18 cellular contexts compared by ENCODE assay signal in genomic region chr17:9900744-9901143, GRCh38. TPM values are rescaled to one million over a fixed set of nuclear protein-coding genes. Genes with fewer than 3 reads are reported as not detected.
DNase-seq lines count a peak whose midpoint lies in the region; ATAC-seq, FAIRE-seq and TF ChIP-seq lines count a peak whose summit lies in the region.
"Had no signal": no experiment of that assay in that cellular context is flagged by ENCODE, and none has a peak within 500 bp of the region (broad histone marks: within the 10 kb centered on the region; RNA-seq: fewer than 3 reads in every experiment).

No MANE protein-coding gene starts in this region.

- H3K36me3 ChIP-seq in astrocyte (ENCODE audit: insufficient read depth, low read length) (no peaks in the 10 kb centered on the region), mesenchymal stem cell (ENCODE audit: control insufficient read depth in 1 of 2, insufficient read depth in 2 of 2, low read depth in 1 of 2, low read length in 2 of 2) (no peaks in the 10 kb centered on the region)
- H3K36me3 ChIP-seq: adrenal gland had no signal

- no peak overlapping the region for H2BK5ac ChIP-seq in mesenchymal stem cell (ENCODE audit: low read depth, low read length, poor library complexity, severe bottlenecking)

- H3K27me3 Mint-ChIP-seq in astrocyte (ENCODE audit: low read depth, unreplicated experiment) = peaks cover 20% of the 10 kb centered on the region

- no peak overlapping the region for H4K91ac ChIP-seq in mesenchymal stem cell (ENCODE audit: low read length)

- H3K9ac ChIP-seq in astrocyte (ENCODE audit: low read length) (peak overlapping the region; percentile 46), mesenchymal stem cell (ENCODE audit: low read length) (peak overlapping the region; percentile 86)

- DNase-seq in H54 (ENCODE audit: insufficient read length, low spot score) (peak; percentile 64), astrocyte (ENCODE audit: low read depth) (peak; percentile 79), mesenchymal stem cell (peak; percentile 83), urothelium cell line (ENCODE audit: low spot score) (peak; percentile 39), NCI-H1436 (lab: John Stamatoyannopoulos, UW) (no peak), NCI-H2081 (lab: John Stamatoyannopoulos, UW) (no peak)
- DNase-seq: activated CD8-positive, alpha-beta memory T cell treated with anti-CD3 and anti-CD28 coated beads, Interleukin-2, amount 50 U/mL, for 48 hours; adrenal gland; COR-L47; effector memory CD4-positive, alpha-beta T cell; NCI-H1092; NCI-H446; stimulated activated CD4-positive, alpha-beta T cell treated with anti-CD3 and anti-CD28 coated beads, Interleukin-4, amount 100 ng/mL, for 4 hours had no signal

- 12% methylated on average over 8 of the region's 8 CpGs for WGBS in mesenchymal stem cell

- H2AFZ ChIP-seq in astrocyte (ENCODE audit: low read depth, low read length) (peak overlapping the region; percentile 40), mesenchymal stem cell (ENCODE audit: low read depth, low read length) (no peak overlapping the region)

- no peak overlapping the region for H3K14ac ChIP-seq in mesenchymal stem cell (ENCODE audit: low read length in 2 of 2)

- H3K4me1 ChIP-seq in astrocyte (ENCODE audit: insufficient read depth, low read length) = peaks cover 14% of the 10 kb centered on the region
- peaks cover 10% of the 10 kb centered on the region for H3K4me1 ChIP-seq in mesenchymal stem cell (ENCODE audit: control insufficient read depth, insufficient read depth, low read depth, low read length)

- no peak for FAIRE-seq in H54 (lab: Jason Lieb, UNC)
- FAIRE-seq in astrocyte (lab: Jason Lieb, UNC) = peak; percentile 54
- no peak for FAIRE-seq in urothelium cell line (lab: Jason Lieb, UNC)
- FAIRE-seq: TTC549 had no signal

- no peaks in the 10 kb centered on the region for H3K36me3 Mint-ChIP-seq in astrocyte (ENCODE audit: low read depth, unreplicated experiment)

- H4K8ac ChIP-seq in mesenchymal stem cell (ENCODE audit: low read length) = no peak overlapping the region

- peak overlapping the region; percentile 28 for H3K27ac ChIP-seq in astrocyte (ENCODE audit: low read depth, low read length)
- H3K27ac ChIP-seq in mesenchymal stem cell (ENCODE audit: low read length, poor library complexity, severe bottlenecking) = peak overlapping the region; percentile 32

- peak overlapping the region; percentile 37 for H3K27ac Mint-ChIP-seq in astrocyte (ENCODE audit: unreplicated experiment)
- H3K27ac Mint-ChIP-seq: progenitor cell of endocrine pancreas; stimulated activated naive CD8-positive, alpha-beta T cell treated with anti-CD3 and anti-CD28 coated beads, Interleukin-15, Interleukin-2, amounts not matched to agents 100 ng/mL and 50 ng/mL, for 24 hours had no signal

- peaks cover 14% of the 10 kb centered on the region for H3K4me1 Mint-ChIP-seq in astrocyte (ENCODE audit: low read depth, unreplicated experiment)

- H3K79me1 ChIP-seq in mesenchymal stem cell (replicated peaks; ENCODE audit: low read length, poor library complexity, severe bottlenecking) = no peaks in the 10 kb centered on the region

- no peaks in the 10 kb centered on the region for H4K20me1 ChIP-seq in astrocyte (ENCODE audit: insufficient read depth, low read length)

- no peak overlapping the region for H3K4me3 Mint-ChIP-seq in astrocyte (ENCODE audit: unreplicated experiment)
- H3K4me3 Mint-ChIP-seq: stimulated activated naive CD8-positive, alpha-beta T cell treated with anti-CD3 and anti-CD28 coated beads, Interleukin-15, Interleukin-2, amounts not matched to agents 100 ng/mL and 50 ng/mL, for 24 hours had no signal

- H3K23ac ChIP-seq in mesenchymal stem cell (ENCODE audit: low read length in 2 of 2) = no peak overlapping the region

- no peaks in the 10 kb centered on the region for H3K27me3 ChIP-seq in astrocyte (ENCODE audit: insufficient read depth, low read length)
- peaks cover 0 to 7% of the 10 kb centered on the region in 2 experiments for H3K27me3 ChIP-seq in mesenchymal stem cell (ENCODE audit: control insufficient read depth in 1 of 2, insufficient read depth in 1 of 2, low read length in 2 of 2)
- H3K27me3 ChIP-seq: adrenal gland had no signal

- H3K9me3 ChIP-seq in astrocyte (ENCODE audit: insufficient read depth, low read depth, low read length) (no peaks in the 10 kb centered on the region), mesenchymal stem cell (ENCODE audit: control insufficient read depth, low read length) (no peaks in the 10 kb centered on the region)
- H3K9me3 ChIP-seq: adrenal gland had no signal

- no peaks in the 10 kb centered on the region for H3K79me2 ChIP-seq in astrocyte (ENCODE audit: insufficient read depth, low read length)

- no peak overlapping the region for H2AK5ac ChIP-seq in mesenchymal stem cell (ENCODE audit: low read length, severe bottlenecking)

- no peak for TF ChIP-seq CTCF in astrocyte (IDR thresholded peaks at IDR 0.05; ENCODE audit: insufficient read depth, low read depth, low read length)

- H3K4me2 ChIP-seq in astrocyte (ENCODE audit: low read length) (peak overlapping the region; percentile 65), mesenchymal stem cell (ENCODE audit: low read length, poor library complexity, severe bottlenecking) (no peak overlapping the region)

- ATAC-seq in GM19023 (IDR thresholded peaks at IDR 0.05; ENCODE audit: unreplicated experiment) = no peak

- no peak overlapping the region for H2BK12ac ChIP-seq in mesenchymal stem cell (ENCODE audit: low read length in 2 of 2)

- TF ChIP-seq POLR2A in H54 (IDR thresholded peaks at IDR 0.05; ENCODE audit: low read depth, low read length) = no peak

- no peak overlapping the region for H3K18ac ChIP-seq in mesenchymal stem cell (ENCODE audit: low read depth in 1 of 2, low read length in 2 of 2)

- peaks cover 3% of the 10 kb centered on the region for H3K9me3 Mint-ChIP-seq in astrocyte (ENCODE audit: unreplicated experiment)
- H3K9me3 Mint-ChIP-seq: stimulated activated naive CD8-positive, alpha-beta T cell treated with anti-CD3 and anti-CD28 coated beads, Interleukin-15, Interleukin-2, amounts not matched to agents 100 ng/mL and 50 ng/mL, for 24 hours had no signal

- H3K4me3 ChIP-seq in astrocyte (ENCODE audit: insufficient read depth, low read depth, low read length) = no peak overlapping the region
- H3K4me3 ChIP-seq in mesenchymal stem cell (ENCODE audit: insufficient read depth in 1 of 2, low read depth in 1 of 2, low read length in 2 of 2) = peak overlapping the region in 1 of 2 experiments; percentile 67
- H3K4me3 ChIP-seq: adrenal gland had no signal

- H3K4ac ChIP-seq in mesenchymal stem cell (ENCODE audit: low read depth in 1 of 2, low read length in 2 of 2) = no peak overlapping the region

- H2BK15ac ChIP-seq in mesenchymal stem cell (ENCODE audit: low read depth, poor library complexity, severe bottlenecking) = no peak overlapping the region

- H2BK120ac ChIP-seq in mesenchymal stem cell (ENCODE audit: low read depth, low read length) = no peak overlapping the region

RNA-seq across cellular contexts. Expression of gene RCVRN, which starts 4.3 kb away (rescaled TPM):
- total RNA-seq in astrocyte = not detected in 2 replicates
- 1.4 TPM for polyA plus RNA-seq in mesenchymal stem cell (2013, experiment 1 of 2)
- polyA plus RNA-seq in mesenchymal stem cell (2013, experiment 2 of 2) = 1.4 TPM
- total RNA-seq: lung microvascular endothelial cell, progenitor cell of endocrine pancreas had no signal

Comparison
In these comparisons a context has a peak if more than half of its experiments do, and no peak if none do; other contexts are left out.
1. DNase-seq: peak in H54 (single experiment), astrocyte (single experiment), mesenchymal stem cell (single experiment) and urothelium cell line (single experiment); none in NCI-H1436 (single experiment) and NCI-H2081 (0 of 2).